Comparison of ENCODE assay signal across 24 cellular contexts in genomic region chr19:29559743-29560142, GRCh38. TPM values are rescaled to one million over a fixed set of nuclear protein-coding genes. Genes with fewer than 3 reads are reported as not detected.
DNase-seq lines count a peak whose midpoint lies in the region; ATAC-seq, FAIRE-seq and TF ChIP-seq lines count a peak whose summit lies in the region.
"Had no signal": no experiment of that assay in that cellular context is flagged by ENCODE, and none has a peak within 500 bp of the region (broad histone marks: within the 10 kb centered on the region; RNA-seq: fewer than 3 reads in every experiment).

No MANE protein-coding gene starts in this region.

- H3K27me3 Mint-ChIP-seq in GM23338 (ENCODE audit: insufficient read depth, low read depth, poor library complexity) = peaks cover 8% of the 10 kb centered on the region

- TF ChIP-seq CTCF in heart right ventricle (IDR thresholded peaks at IDR 0.05) (no peak), GM23338 (conservative IDR thresholded peaks at IDR 0.05; ENCODE audit: low read depth in 2 of 2) (no peak)

- peaks cover 4% of the 10 kb centered on the region for H3K4me1 Mint-ChIP-seq in GM23338

- H3K9me3 ChIP-seq in heart right ventricle = peaks cover 0 to 57% (median 17%) of the 10 kb centered on the region in 11 donors
- H3K9me3 ChIP-seq: BE2C had no signal

- H3K27me3 ChIP-seq in heart right ventricle (peaks cover 0 to 14% (median 8%) of the 10 kb centered on the region in 7 donors), GM23338 (ENCODE audit: insufficient read depth) (no peaks in the 10 kb centered on the region)
- H3K27me3 ChIP-seq: BE2C; BLaER1 treated with 17β-estradiol and CSF1 and Interleukin-3, amounts not matched to agents 10 nM and 100 nM had no signal

- no peak for FAIRE-seq in urothelium cell line (lab: Jason Lieb, UNC)
- FAIRE-seq: A204.1, GM12892, GM19239 had no signal

- no peak overlapping the region for H3K27ac ChIP-seq in heart right ventricle
- H3K27ac ChIP-seq in GM23338 (ENCODE audit: low read depth) = no peak overlapping the region
- H3K27ac ChIP-seq: 22Rv1; BLaER1 treated with 17β-estradiol and CSF1 and Interleukin-3, amounts not matched to agents 10 nM and 100 nM; GM23248 had no signal

- 0 out of 2 replicates have a peak, but pooled peaks cover 3% of the 10 kb centered on the region for H3K9me2 ChIP-seq in GM23338 (ENCODE audit: insufficient read depth)

- H3K9me3 Mint-ChIP-seq in GM23338 = peaks cover 48% of the 10 kb centered on the region

- no peaks in the 10 kb centered on the region for H3K4me1 ChIP-seq in heart right ventricle
- no peaks in the 10 kb centered on the region for H3K4me1 ChIP-seq in GM23338 (ENCODE audit: insufficient read depth)
- H3K4me1 ChIP-seq: BE2C; BLaER1 treated with 17β-estradiol and CSF1 and Interleukin-3, amounts not matched to agents 10 nM and 100 nM had no signal

- no peak overlapping the region for H3K4me3 ChIP-seq in heart right ventricle
- no peak overlapping the region for H3K4me3 ChIP-seq in GM23338
- H3K4me3 ChIP-seq: BLaER1 treated with 17β-estradiol and CSF1 and Interleukin-3, amounts not matched to agents 10 nM and 100 nM; GM23248 had no signal

- ATAC-seq in heart right ventricle (no peak), GM23338 (no peak)
- ATAC-seq: HCT116 had no signal

- no peak overlapping the region for H3K4me3 Mint-ChIP-seq in GM23338
- H3K4me3 Mint-ChIP-seq: CD4-positive, alpha-beta memory T cell; H9; HFFc6 had no signal

- DNase-seq in cardiac septum (ENCODE audit: low spot score) = peak; percentile 38
- no peak for DNase-seq in heart right ventricle
- no peak for DNase-seq in GM23338 (ENCODE audit: low spot score)
- peak; percentile 7 for DNase-seq in islet precursor cell
- no peak for DNase-seq in activated gamma-delta T cell (lab: John Stamatoyannopoulos, UW)
- DNase-seq in urothelium cell line (ENCODE audit: low spot score) = no peak
- DNase-seq: ACHN; AML-193; BE2C; Calu3; CD4-positive, alpha-beta memory T cell; COR-L47; DMS53; GF-D8; GM23248; HFFc6 had no signal

- no peak overlapping the region for H3K4me2 ChIP-seq in GM23338
- H3K4me2 ChIP-seq: BLaER1 treated with 17β-estradiol and CSF1 and Interleukin-3, amounts not matched to agents 10 nM and 100 nM had no signal

- H4K20me1 ChIP-seq in GM23338 (replicated peaks; ENCODE audit: insufficient read depth) = no peaks in the 10 kb centered on the region
- H4K20me1 ChIP-seq: BLaER1 treated with 17β-estradiol and CSF1 and Interleukin-3, amounts not matched to agents 10 nM and 100 nM had no signal

- no peaks in the 10 kb centered on the region for H3K36me3 ChIP-seq in heart right ventricle
- 0 out of 2 replicates have a peak, but pooled peaks cover 4% of the 10 kb centered on the region for H3K36me3 ChIP-seq in GM23338 (ENCODE audit: insufficient read depth)
- H3K36me3 ChIP-seq: BE2C; BLaER1 treated with 17β-estradiol and CSF1 and Interleukin-3, amounts not matched to agents 10 nM and 100 nM had no signal

- H3F3A ChIP-seq in GM23338 (replicated peaks; ENCODE audit: low read depth) = no peaks in the 10 kb centered on the region

- H2AFZ ChIP-seq in GM23338 = no peak overlapping the region
- H2AFZ ChIP-seq: GM23248 had no signal

- intact Hi-C loops in cardiac septum (cut with DNase I) (no loop called here), heart right ventricle (cut with DNase I) (no loop called here)

- 81 to 82% methylated on average over 4 of the region's 4 CpGs for WGBS in heart right ventricle, 2 donors

- H3K36me3 Mint-ChIP-seq in GM23338 (ENCODE audit: low read depth) = peaks cover 3% of the 10 kb centered on the region; the same call in 1 of the 3 replicates

- no peaks in the 10 kb centered on the region for H3K79me2 ChIP-seq in GM23338 (replicated peaks; ENCODE audit: insufficient read depth)

- H3K27ac Mint-ChIP-seq in GM23338 = no peak overlapping the region
- H3K27ac Mint-ChIP-seq: CD4-positive, alpha-beta memory T cell; H9; HFFc6 had no signal

TF ChIP-seq in GM23338, 12 proteins besides CTCF, POLR2A, EP300 and RAD21:
- TF ChIP-seq JUNB (IDR thresholded peaks at IDR 0.05; ENCODE audit: unreplicated experiment) (no peak), ZNF331 (CRISPR knock-in tag; IDR thresholded peaks at IDR 0.05; ENCODE audit: low read depth) (peak; percentile 89)

RNA-seq across cellular contexts. Expression of gene VSTM2B, which starts 33.9 kb away (rescaled TPM):
- total RNA-seq in cardiac septum (not detected), heart right ventricle (not detected)
- polyA plus RNA-seq in heart right ventricle (not detected), GM23338 (2016; fragmentation: Nextera tagmentation; extraction: Ambion mirVana) (1.2 and 1.8 TPM in 2 replicates)
- 0.54 and 1.8 TPM in 2 replicates for total RNA-seq in GM23338 (2014; rRNA removed; shearing (Covaris generic))
- total RNA-seq: Calu3; CD4-positive, alpha-beta memory T cell; Daoy; GM23248; HFFc6 had no signal
- polyA plus RNA-seq: CD4-positive, alpha-beta memory T cell; GM23248 had no signal

RNA-seq across cellular contexts. Expression of gene POP4, which starts 46.3 kb away (rescaled TPM):
- total RNA-seq in cardiac septum = 47.8 TPM
- 10 to 100 TPM; 46.6 to 61.2 (median 51.7) TPM for total RNA-seq in heart right ventricle
- 100 to 1,000 TPM in 1 of 2 donors, 10 to 100 TPM in 1; 49.4 to 108 TPM for polyA plus RNA-seq in heart right ventricle
- 35.5 and 37.2 TPM in 2 replicates for total RNA-seq in GM23338 (2014; rRNA removed; shearing (Covaris generic))
- 58.3 and 62.0 TPM in 2 replicates for polyA plus RNA-seq in GM23338 (2016; fragmentation: Nextera tagmentation; extraction: Ambion mirVana)

Comparison
In these comparisons a context has a peak if more than half of its experiments do, and no peak if none do; other contexts are left out.
1. DNase-seq: peak in cardiac septum (single experiment) and islet precursor cell (single experiment); none in heart right ventricle (0 of 2), GM23338 (single experiment), activated gamma-delta T cell (single experiment) and urothelium cell line (single experiment).